In genomic region chr19:29873024-29873800, GRCh38 we compare ENCODE assay signal across 8 cellular contexts.
A peak's percentile ranks its signal among the peaks of the same experiment; 100 is the strongest.
DNase-seq lines count a peak whose midpoint lies in the region; ATAC-seq and TF ChIP-seq lines count a peak whose summit lies in the region.

No MANE protein-coding gene starts in this region.

- H3K9ac ChIP-seq in HCT116 (ENCODE audit: low read length) (peak overlapping the region; percentile 28; the same call in 1 of the 2 replicates), NT2/D1 (ENCODE audit: insufficient read length, low read depth) (peak overlapping the region; percentile 66)

- ATAC-seq in HCT116 (peak; percentile 89), GM19467 (IDR thresholded peaks at IDR 0.05; ENCODE audit: unreplicated experiment) (no peak)

- H3K9me3 Mint-ChIP-seq in Calu3 (ENCODE audit: low read depth, unreplicated experiment), result no peaks in the 10 kb centered on the region
- H3K9me3 Mint-ChIP-seq in activated T-cell treated with anti-CD3 and anti-CD28 coated beads, Interleukin-2, amount 50 U/mL, for 24 hours, result peaks cover 3% of the 10 kb centered on the region

- peak; percentile 66 for DNase-seq in Calu3
- DNase-seq in HCT116 (ENCODE audit: low read depth, low spot score), result no peak
- no peak for DNase-seq in NT2/D1 (ENCODE audit: low read depth, low spot score)
- peak; percentile 85 for DNase-seq in activated T-cell treated with anti-CD3 and anti-CD28 coated beads, Interleukin-2, amount 50 U/mL, for 24 hours
- peak; percentile 5 for DNase-seq in fibroblast of peridontal ligament (ENCODE audit: extremely low read depth)
- peak in 37 of 49 donors; percentile 5 to 80 (median 32) for DNase-seq in substantia nigra (lab: John Stamatoyannopoulos, UW)

- no peaks in the 10 kb centered on the region for H3K36me3 Mint-ChIP-seq in Calu3 (ENCODE audit: insufficient read depth, unreplicated experiment)
- no peaks in the 10 kb centered on the region for H3K36me3 Mint-ChIP-seq in activated T-cell treated with anti-CD3 and anti-CD28 coated beads, Interleukin-2, amount 50 U/mL, for 24 hours (ENCODE audit: low read depth)

- BruUV-seq in Calu3 (replicated peaks; lab: Mats Ljungman, UMichigan) (no TSS peak), HCT116 (replicated peaks; lab: Mats Ljungman, UMichigan) (no TSS peak)

- H3K4me1 Mint-ChIP-seq in Calu3 (ENCODE audit: low read depth, unreplicated experiment), result peaks cover 8% of the 10 kb centered on the region
- H3K4me1 Mint-ChIP-seq in activated T-cell treated with anti-CD3 and anti-CD28 coated beads, Interleukin-2, amount 50 U/mL, for 24 hours (ENCODE audit: low read depth), result peaks cover 7% of the 10 kb centered on the region

- TF ChIP-seq CTCF in Calu3 (IDR thresholded peaks at IDR 0.05; ENCODE audit: unreplicated experiment), result peak; percentile 76
- peak; percentile 57 to 73 (median 71); a peak in 5 of 6 replicates for TF ChIP-seq CTCF in HCT116 (IDR thresholded peaks at IDR 0.05 in 2 of 3, conservative IDR thresholded peaks at IDR 0.05 in 1 of 3; ENCODE audit: borderline replicate concordance in 1 of 3, insufficient read depth in 1 of 3, low read depth in 2 of 3, low read length in 2 of 3)
- TF ChIP-seq CTCF in neutrophil (IDR thresholded peaks at IDR 0.05), result peak; percentile 60

- RAD21 ChIA-PET in HCT116 (lab: Charles Lee; ENCODE audit: low non-redundant PET in 1 of 2, low total read pairs in 2 of 2, uncharacterized antibody in 2 of 2, unreplicated experiment in 2 of 2), result interaction anchor here in 1 of 2 experiments (1.1 kb wide), 2 partner anchors 113 to 143 kb away, joined by 4 to 5 read pairs; no protein-coding TSS in a partner anchor

- no peaks in the 10 kb centered on the region for H3K36me3 ChIP-seq in HCT116 (ENCODE audit: control insufficient read depth in 1 of 2, insufficient read depth in 2 of 2, low read length in 2 of 2)
- H3K36me3 ChIP-seq in NT2/D1 (ENCODE audit: insufficient read depth, insufficient read length, low read length), result no peaks in the 10 kb centered on the region
- H3K36me3 ChIP-seq in neutrophil, result no peaks in the 10 kb centered on the region

- TF ChIP-seq RAD21 in HCT116 (IDR thresholded peaks at IDR 0.05; ENCODE audit: low read depth), result peak; percentile 74

- H3K4me2 ChIP-seq in HCT116 (ENCODE audit: low read length), result peak overlapping the region; percentile 79

- POLR2A ChIA-PET in HCT116 (lab: Charles Lee), result no interaction called here

- intact Hi-C loops in Calu3 (cut with micrococcal nuclease; ENCODE audit: unreplicated experiment), result loop anchor here (1.0 to 2.0 kb wide), 2 partner anchors 102 to 112 kb away; no protein-coding TSS in a partner anchor
- intact Hi-C loops in HCT116 (cut with micrococcal nuclease), result loop anchor here (1.0 to 5.0 kb wide), 3 partner anchors 111 to 261 kb away; no protein-coding TSS in a partner anchor

- peak overlapping the region; percentile 85 for H2AFZ ChIP-seq in HCT116 (ENCODE audit: low read depth, low read length, poor library complexity, severe bottlenecking)

- H4K20me1 ChIP-seq in HCT116 (ENCODE audit: insufficient read depth), result no peaks in the 10 kb centered on the region

- H3K27me3 Mint-ChIP-seq in Calu3 (ENCODE audit: unreplicated experiment), result peaks cover 39% of the 10 kb centered on the region
- peaks cover 26% of the 10 kb centered on the region for H3K27me3 Mint-ChIP-seq in activated T-cell treated with anti-CD3 and anti-CD28 coated beads, Interleukin-2, amount 50 U/mL, for 24 hours

- peak overlapping the region; percentile 26 to 50 for H3K4me3 ChIP-seq in HCT116 (replicated peaks in 1 of 2; ENCODE audit: low read depth in 1 of 2, low read length in 2 of 2)
- peak overlapping the region; percentile 35 for H3K4me3 ChIP-seq in NT2/D1 (ENCODE audit: insufficient read length, low read depth)
- H3K4me3 ChIP-seq in neutrophil (ENCODE audit: low read depth in 1 of 2, low read length in 1 of 2), result peak overlapping the region in 1 of 2 experiments; percentile 41

- H3K27ac ChIP-seq in HCT116 (ENCODE audit: low read depth, low read length), result peak overlapping the region; percentile 33; the same call in 1 of the 2 replicates
- H3K27ac ChIP-seq in neutrophil, result no peak overlapping the region
- no peak overlapping the region for H3K27ac ChIP-seq in substantia nigra (ENCODE audit: low read depth, low read length, poor library complexity, severe bottlenecking)

- no peaks in the 10 kb centered on the region for H3K9me2 ChIP-seq in HCT116 (ENCODE audit: insufficient read depth)

- CTCF ChIA-PET in Calu3 (lab: Charles Lee), result interaction anchor here (0.6 to 2.6 kb wide), 4 partner anchors 102 to 143 kb away, joined by 3 to 16 read pairs (median 5); no protein-coding TSS in a partner anchor
- CTCF ChIA-PET in HCT116 (lab: Charles Lee), result interaction anchor here (0.8 to 4.4 kb wide), 11 partner anchors 12 to 144 kb away, joined by 3 to 37 read pairs (median 4); no protein-coding TSS in a partner anchor

- no peaks in the 10 kb centered on the region for H3K79me2 ChIP-seq in HCT116 (ENCODE audit: insufficient read depth, low read length)

- TF ChIP-seq POLR2A in HCT116 (IDR thresholded peaks at IDR 0.05; ENCODE audit: borderline replicate concordance, extremely low read depth, insufficient read depth, insufficient read length), result no peak

- H3K4me1 ChIP-seq in HCT116 (ENCODE audit: control insufficient read depth in 1 of 2, insufficient read depth in 2 of 2, low read length in 2 of 2) (peaks cover 0 to 16% of the 10 kb centered on the region in 2 experiments; a peak in 3 of 4 replicates), NT2/D1 (ENCODE audit: insufficient read depth, insufficient read length) (no peaks in the 10 kb centered on the region), neutrophil (ENCODE audit: control insufficient read depth in 1 of 2, insufficient read depth in 1 of 2, low read depth in 1 of 2, low read length in 1 of 2) (peaks cover 3 to 12% of the 10 kb centered on the region in 2 experiments)

- H3K9me3 ChIP-seq in HCT116 (ENCODE audit: control insufficient read depth in 1 of 2, insufficient read depth in 1 of 2, low read depth in 1 of 2, low read length in 2 of 2), result no peaks in the 10 kb centered on the region
- H3K9me3 ChIP-seq in NT2/D1 (ENCODE audit: insufficient read depth, low read length), result peaks cover 7% of the 10 kb centered on the region; the same call in 1 of the 2 replicates
- H3K9me3 ChIP-seq in neutrophil, result no peaks in the 10 kb centered on the region

- H3K27ac Mint-ChIP-seq in Calu3 (ENCODE audit: unreplicated experiment), result no peak overlapping the region
- H3K27ac Mint-ChIP-seq in activated T-cell treated with anti-CD3 and anti-CD28 coated beads, Interleukin-2, amount 50 U/mL, for 24 hours, result no peak overlapping the region

- H3K27me3 ChIP-seq in HCT116 (ENCODE audit: insufficient read depth, low read length), result no peaks in the 10 kb centered on the region
- peaks cover 6% of the 10 kb centered on the region for H3K27me3 ChIP-seq in NT2/D1 (ENCODE audit: insufficient read depth, insufficient read length)
- H3K27me3 ChIP-seq in neutrophil, result peaks cover 53% of the 10 kb centered on the region

- peak overlapping the region; percentile 47 for H3K4me3 Mint-ChIP-seq in Calu3 (ENCODE audit: low read depth, unreplicated experiment)
- peak overlapping the region; percentile 63 for H3K4me3 Mint-ChIP-seq in activated T-cell treated with anti-CD3 and anti-CD28 coated beads, Interleukin-2, amount 50 U/mL, for 24 hours

TF ChIP-seq in HCT116, 20 proteins besides CTCF, POLR2A, EP300 and RAD21:
- no peak for TF ChIP-seq JUND (IDR thresholded peaks at IDR 0.05)
- no peak for TF ChIP-seq CBX3 (IDR thresholded peaks at IDR 0.05; ENCODE audit: low read depth)
- TF ChIP-seq SP1 (IDR thresholded peaks at IDR 0.05; ENCODE audit: low read depth), result no peak
- peak; percentile 67; the same call in 1 of the 2 replicates for TF ChIP-seq ZFX (IDR thresholded peaks at IDR 0.05)

Comparison
In these comparisons a context has a peak if more than half of its experiments do, and no peak if none do; other contexts are left out.
1. DNase-seq: peak in Calu3 (single experiment), activated T-cell treated with anti-CD3 and anti-CD28 coated beads, Interleukin-2, amount 50 U/mL, for 24 hours (single experiment), fibroblast of peridontal ligament (single experiment) and substantia nigra (37 of 49); none in HCT116 (single experiment) and NT2/D1 (single experiment).
2. Peak in every context shown above with its lines, with median percentiles within 50 percentile points of each other: CTCF ChIP-seq.